In the genomic region with DNA sequence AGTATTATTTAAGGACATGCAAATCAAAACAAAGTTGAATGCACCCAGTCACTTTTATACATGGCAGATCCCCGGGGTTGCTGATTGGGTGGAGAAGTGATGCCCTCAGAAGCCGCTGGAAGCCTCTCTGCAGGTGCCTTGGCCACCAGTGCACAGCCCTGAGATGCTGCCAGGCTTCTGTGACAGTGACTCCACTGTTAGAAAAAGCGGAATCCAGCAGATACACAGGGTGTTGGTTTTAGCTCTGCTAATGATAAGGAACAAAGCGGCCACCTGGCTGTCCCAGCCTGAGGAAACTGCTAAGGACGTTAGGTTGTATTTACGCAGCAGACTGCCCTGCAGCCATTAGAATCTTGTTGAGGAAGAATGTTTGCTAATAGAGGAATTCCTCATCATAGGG, we compare ENCODE assay signal across 16 cellular contexts. TPM values are rescaled to one million over a fixed set of nuclear protein-coding genes. Genes with fewer than 3 reads are reported as not detected.
DNase-seq lines count a peak whose midpoint lies in the region; ATAC-seq and TF ChIP-seq lines count a peak whose summit lies in the region.
"Had no signal": no experiment of that assay in that cellular context is flagged by ENCODE, and none has a peak within 500 bp of the region (broad histone marks: within the 10 kb centered on the region; RNA-seq: fewer than 3 reads in every experiment).

No MANE protein-coding gene starts in this region.

- TF ChIP-seq CTCF in endodermal cell (conservative IDR thresholded peaks at IDR 0.05) (no peak), progenitor cell of endocrine pancreas (IDR thresholded peaks at IDR 0.05; ENCODE audit: unreplicated experiment) (no peak)

- in situ Hi-C loops in G401 (cut with HindIII; ENCODE audit: low sequenced_read_pairs): no loop called here

- H3K36me3 ChIP-seq in endodermal cell (ENCODE audit: control insufficient read depth, insufficient read depth, low read length): no peaks in the 10 kb centered on the region
- H3K36me3 ChIP-seq: vagina had no signal

- peak overlapping the region; percentile 77 for H3K27ac Mint-ChIP-seq in endodermal cell
- peak overlapping the region; percentile 62 for H3K27ac Mint-ChIP-seq in progenitor cell of endocrine pancreas
- H3K27ac Mint-ChIP-seq: T-helper 2 cell treated with Interferon-gamma antibody and Interleukin-4, amounts not matched to agents 5 μg/mL and 100 μg/mL, for 36 hours had no signal

- no peaks in the 10 kb centered on the region for H3K36me3 Mint-ChIP-seq in endodermal cell (ENCODE audit: low read depth)
- no peaks in the 10 kb centered on the region for H3K36me3 Mint-ChIP-seq in progenitor cell of endocrine pancreas (ENCODE audit: insufficient read depth)

- peak overlapping the region; percentile 71 for H3K9ac ChIP-seq in endodermal cell (ENCODE audit: extremely low read depth, low read length, poor library complexity, severe bottlenecking)

- peak overlapping the region; percentile 41 for H3K4me3 ChIP-seq in endodermal cell (ENCODE audit: low read length)
- H3K4me3 ChIP-seq: vagina had no signal

- H3K27me3 Mint-ChIP-seq in endodermal cell (ENCODE audit: insufficient read depth) (peaks cover 48% of the 10 kb centered on the region), progenitor cell of endocrine pancreas (peaks cover 37% of the 10 kb centered on the region)

- H3K9me3 Mint-ChIP-seq in endodermal cell: no peaks in the 10 kb centered on the region
- H3K9me3 Mint-ChIP-seq in progenitor cell of endocrine pancreas (ENCODE audit: low read depth): no peaks in the 10 kb centered on the region
- H3K9me3 Mint-ChIP-seq: T-helper 2 cell treated with Interferon-gamma antibody and Interleukin-4, amounts not matched to agents 5 μg/mL and 100 μg/mL, for 36 hours had no signal

- ATAC-seq in HG02642 (IDR thresholded peaks at IDR 0.05; ENCODE audit: poor library complexity, unreplicated experiment): no peak
- ATAC-seq: HCT116, PC-3 had no signal

- H3K4me3 Mint-ChIP-seq in endodermal cell (no peak overlapping the region), progenitor cell of endocrine pancreas (ENCODE audit: low read depth) (no peak overlapping the region)
- H3K4me3 Mint-ChIP-seq: T-helper 2 cell treated with Interferon-gamma antibody and Interleukin-4, amounts not matched to agents 5 μg/mL and 100 μg/mL, for 36 hours had no signal

- peak overlapping the region; percentile 56 for H3K27ac ChIP-seq in endodermal cell (ENCODE audit: low read depth, low read length)
- H3K27ac ChIP-seq: epithelial cell of prostate, vagina had no signal

- no peaks in the 10 kb centered on the region for H3K27me3 ChIP-seq in endodermal cell (ENCODE audit: control insufficient read depth, insufficient read depth, low read length, poor library complexity, severe bottlenecking)
- H3K27me3 ChIP-seq: vagina had no signal

- peaks cover 27% of the 10 kb centered on the region for H3K4me1 Mint-ChIP-seq in endodermal cell
- H3K4me1 Mint-ChIP-seq in progenitor cell of endocrine pancreas (ENCODE audit: low read depth): peaks cover 8% of the 10 kb centered on the region

- H3K4me1 ChIP-seq in endodermal cell (ENCODE audit: control insufficient read depth, insufficient read depth, low read length): peaks cover 7% of the 10 kb centered on the region
- H3K4me1 ChIP-seq: vagina had no signal

- WGBS in endodermal cell (ENCODE audit: insufficient coverage in 1 of 2, insufficient read length in 1 of 2), 2 experiments: 37 to 49% methylated on average over 6 of the region's 6 CpGs

- H3K9me3 ChIP-seq in endodermal cell (ENCODE audit: control insufficient read depth, low read length): no peaks in the 10 kb centered on the region
- H3K9me3 ChIP-seq: vagina had no signal

- DNase-seq in G401 (ENCODE audit: low spot score) (peak; percentile 76), NCI-H69 (lab: John Stamatoyannopoulos, UW) (peak; percentile 70), endodermal cell (peak; percentile 82), progenitor cell of endocrine pancreas (ENCODE audit: low spot score, unreplicated experiment) (no peak), NCI-H2196 (lab: John Stamatoyannopoulos, UW; ENCODE audit: unreplicated experiment) (no peak)
- DNase-seq in activated naive CD4-positive, alpha-beta T cell (lab: John Stamatoyannopoulos, UW): no peak
- DNase-seq: AML-193, foreskin melanocyte, NCI-H1092 treated with DMSO at 0.1 percent for 48 hours, occipital lobe, PC-3 had no signal

RNA-seq across cellular contexts. Expression of gene JAKMIP3, which starts 47.5 kb away (rescaled TPM):
- 0.27 TPM in 1 of 2 replicates, not detected in the other for total RNA-seq in G401 (2014; rRNA removed; shearing (Covaris generic))
- total RNA-seq in endodermal cell (under 1 TPM; 0.95 to 0.99 TPM), progenitor cell of endocrine pancreas (0.17 and 0.27 TPM in 2 replicates)
- 1.0 TPM for polyA plus RNA-seq in endodermal cell (2013, experiment 1 of 2)
- 0.87 TPM for polyA plus RNA-seq in endodermal cell (2013, experiment 2 of 2)

Comparison
In these comparisons a context has a peak if more than half of its experiments do, and no peak if none do; other contexts are left out.
1. DNase-seq: peak in G401 (single experiment), NCI-H69 (single experiment) and endodermal cell (single experiment); none in progenitor cell of endocrine pancreas (single experiment), activated naive CD4-positive, alpha-beta T cell (0 of 4) and NCI-H2196 (single experiment).